1 cellular context compared by ENCODE assay signal in genomic region chr11:92253945-92254344, GRCh38.
TF ChIP-seq lines count a peak whose summit lies in the region.

No MANE protein-coding gene starts in this region.

TF ChIP-seq in K562, 482 proteins besides CTCF, POLR2A, EP300 and RAD21:
- peak; percentile 43; the same call in 1 of the 2 replicates for TF ChIP-seq ATF3 (IDR thresholded peaks at IDR 0.05)
- TF ChIP-seq ATF3 (CRISPR knock-in tag; conservative IDR thresholded peaks at IDR 0.05): no peak
- TF ChIP-seq POLR2H (tag; IDR thresholded peaks at IDR 0.05; ENCODE audit: low read depth): 0 out of 2 replicates have a peak, but pooled peaks have one; percentile 15
- peak; percentile 83 for TF ChIP-seq ATF4 (CRISPR knock-in tag; IDR thresholded peaks at IDR 0.05)
- peak; percentile 34; the same call in 1 of the 2 replicates for TF ChIP-seq CEBPG (CRISPR knock-in tag; IDR thresholded peaks at IDR 0.05)
- TF ChIP-seq CEBPG (tag; conservative IDR thresholded peaks at IDR 0.05 in 1 of 2, IDR thresholded peaks at IDR 0.05 in 1 of 2): 0 out of 4 replicates have a peak, but pooled peaks of 1 of the 2 experiments have one; percentile 46
- no peak for TF ChIP-seq ZBTB8A (IDR thresholded peaks at IDR 0.05; ENCODE audit: partially characterized antibody)
- TF ChIP-seq MAX (CRISPR knock-in tag; IDR thresholded peaks at IDR 0.05): no peak
- TF ChIP-seq ZBTB11 (CRISPR knock-in tag; IDR thresholded peaks at IDR 0.05): no peak
- peak; percentile 63; the same call in 1 of the 2 replicates for TF ChIP-seq ZSCAN32 (CRISPR knock-in tag; IDR thresholded peaks at IDR 0.05)
- no peak for TF ChIP-seq MTA2 (IDR thresholded peaks at IDR 0.05; ENCODE audit: low read depth)
